ENCODE assay signal across 15 cellular contexts in genomic region chr2:67289921-67290371, GRCh38.
DNase-seq lines count a peak whose midpoint lies in the region; ATAC-seq and TF ChIP-seq lines count a peak whose summit lies in the region.
"Had no signal": no experiment of that assay in that cellular context is flagged by ENCODE, and none has a peak within 500 bp of the region (broad histone marks: within the 10 kb centered on the region; RNA-seq: fewer than 3 reads in every experiment).

No MANE protein-coding gene starts in this region.

- H3K4me3 ChIP-seq in SK-N-SH (ENCODE audit: low read depth in 2 of 2, low read length in 1 of 2), result no peak overlapping the region
- no peak overlapping the region for H3K4me3 ChIP-seq in fibroblast of pulmonary artery (replicated peaks; ENCODE audit: low read depth, low read length)
- H3K4me3 ChIP-seq: skin epidermis had no signal

- WGBS in SK-N-SH (ENCODE audit: low lambda C conversion rate), result 7% methylated on average over 1 of the region's 1 CpG

- no peaks in the 10 kb centered on the region for H3K9me3 ChIP-seq in SK-N-SH

- peak; percentile 88 for DNase-seq in HFFc6
- DNase-seq in SK-N-SH, result no peak
- DNase-seq in fibroblast of pulmonary artery (ENCODE audit: low read depth), result peak; percentile 76
- no peak for DNase-seq in type B pancreatic cell (ENCODE audit: extremely low spot score, unreplicated experiment)
- no peak for DNase-seq in GM13977 (ENCODE audit: low spot score)
- no peak for DNase-seq in OCI-M2 (lab: John Stamatoyannopoulos, UW; ENCODE audit: unreplicated experiment)
- DNase-seq: activated B cell treated with CpG ODN at 0.5 μM for 24 hours; activated naive CD8-positive, alpha-beta T cell treated with anti-CD3 and anti-CD28 coated beads, Interleukin-2, amount 10 ng/mL, durations not matched to agents 7 days and 5 days; glutamatergic neuron; naive thymus-derived CD8-positive, alpha-beta T cell; NK-92 treated with Interleukin-12 subunit alpha and Interleukin-12 subunit beta, amount 100 ng/mL, for 24 hours; substantia nigra had no signal

- TF ChIP-seq CTCF in HFFc6 (IDR thresholded peaks at IDR 0.05), result no peak
- TF ChIP-seq CTCF in SK-N-SH (IDR thresholded peaks at IDR 0.05), result no peak
- no peak for TF ChIP-seq CTCF in fibroblast of pulmonary artery (IDR thresholded peaks at IDR 0.05; ENCODE audit: low read length, missing control alignments)
- no peak for TF ChIP-seq CTCF in type B pancreatic cell (conservative IDR thresholded peaks at IDR 0.05)
- TF ChIP-seq CTCF in GM13977 (IDR thresholded peaks at IDR 0.05; ENCODE audit: extremely low read depth, insufficient read depth, missing control alignments), result no peak

- H2AFZ ChIP-seq in SK-N-SH (ENCODE audit: low read depth), result no peak overlapping the region

- peak overlapping the region in 1 of 2 experiments; percentile 92; a peak in 2 of 4 replicates for H3K27ac ChIP-seq in SK-N-SH (ENCODE audit: low read depth in 2 of 2, low read length in 1 of 2)
- H3K27ac ChIP-seq: skin epidermis had no signal

- no peaks in the 10 kb centered on the region for H3K9me2 ChIP-seq in SK-N-SH

- H3K9ac ChIP-seq in SK-N-SH, result peak overlapping the region; percentile 40; the same call in 1 of the 2 replicates

- H3K4me1 Mint-ChIP-seq in HFFc6 (ENCODE audit: low read depth), result peaks cover 57% of the 10 kb centered on the region
- peaks cover 5% of the 10 kb centered on the region for H3K4me1 Mint-ChIP-seq in type B pancreatic cell (ENCODE audit: unreplicated experiment)
- H3K4me1 Mint-ChIP-seq: activated B cell treated with CpG ODN at 0.5 μM for 24 hours; activated naive CD8-positive, alpha-beta T cell treated with anti-CD3 and anti-CD28 coated beads, Interleukin-2, amount 10 ng/mL, durations not matched to agents 7 days and 5 days; naive thymus-derived CD8-positive, alpha-beta T cell had no signal

- in situ Hi-C loops in GM13977 (cut with MboI; ENCODE audit: low pct_unique_long_range_greater_than_20kb, low sequenced_read_pairs, unreplicated experiment), result no loop called here

- no peaks in the 10 kb centered on the region for H3K9me3 Mint-ChIP-seq in HFFc6
- peaks cover 4% of the 10 kb centered on the region for H3K9me3 Mint-ChIP-seq in type B pancreatic cell
- H3K9me3 Mint-ChIP-seq: activated B cell treated with CpG ODN at 0.5 μM for 24 hours; activated naive CD8-positive, alpha-beta T cell treated with anti-CD3 and anti-CD28 coated beads, Interleukin-2, amount 10 ng/mL, durations not matched to agents 7 days and 5 days; dendritic cell treated with granulocyte-macrophage colony-stimulating factor and Interleukin-4, amounts not matched to agents 40 ng/mL and 50 ng/mL, for 4 days; naive thymus-derived CD8-positive, alpha-beta T cell had no signal

- H3K4me2 ChIP-seq in SK-N-SH, result peak overlapping the region; percentile 27; the same call in 1 of the 2 replicates

- H3K27me3 Mint-ChIP-seq in HFFc6 (ENCODE audit: insufficient read depth), result peaks cover 3% of the 10 kb centered on the region
- no peaks in the 10 kb centered on the region for H3K27me3 Mint-ChIP-seq in type B pancreatic cell
- H3K27me3 Mint-ChIP-seq: dendritic cell treated with granulocyte-macrophage colony-stimulating factor and Interleukin-4, amounts not matched to agents 40 ng/mL and 50 ng/mL, for 4 days had no signal

- no peaks in the 10 kb centered on the region for H3K79me2 ChIP-seq in SK-N-SH (ENCODE audit: insufficient read depth)

- H3K4me3 Mint-ChIP-seq in HFFc6 (peak overlapping the region; percentile 56), type B pancreatic cell (no peak overlapping the region)
- H3K4me3 Mint-ChIP-seq: activated B cell treated with CpG ODN at 0.5 μM for 24 hours; activated naive CD8-positive, alpha-beta T cell treated with anti-CD3 and anti-CD28 coated beads, Interleukin-2, amount 10 ng/mL, durations not matched to agents 7 days and 5 days; dendritic cell treated with granulocyte-macrophage colony-stimulating factor and Interleukin-4, amounts not matched to agents 40 ng/mL and 50 ng/mL, for 4 days; naive thymus-derived CD8-positive, alpha-beta T cell had no signal

- no peaks in the 10 kb centered on the region for H4K20me1 ChIP-seq in SK-N-SH (ENCODE audit: insufficient read depth)

- no peak for ATAC-seq in HG03342 (IDR thresholded peaks at IDR 0.05; ENCODE audit: unreplicated experiment)
- ATAC-seq: naive thymus-derived CD8-positive, alpha-beta T cell had no signal

- CTCF ChIA-PET in SK-N-SH (lab: Yijun Ruan, JAX), result no interaction called here

- no peak for TF ChIP-seq RAD21 in SK-N-SH (IDR thresholded peaks at IDR 0.05; ENCODE audit: low read length)

- H3K36me3 ChIP-seq in SK-N-SH (replicated peaks in 1 of 2; ENCODE audit: control insufficient read depth in 1 of 2, insufficient read depth in 2 of 2, low read length in 1 of 2), result no peaks in the 10 kb centered on the region

- H3K36me3 Mint-ChIP-seq in HFFc6 (ENCODE audit: low read depth) (peaks cover 5% of the 10 kb centered on the region), type B pancreatic cell (no peaks in the 10 kb centered on the region)
- H3K36me3 Mint-ChIP-seq: activated naive CD8-positive, alpha-beta T cell treated with anti-CD3 and anti-CD28 coated beads, Interleukin-2, amount 10 ng/mL, durations not matched to agents 7 days and 5 days; naive thymus-derived CD8-positive, alpha-beta T cell had no signal

- peaks cover 34% of the 10 kb centered on the region for H3F3A ChIP-seq in SK-N-SH (replicated peaks; ENCODE audit: insufficient read depth)

- peaks cover 0 to 8% of the 10 kb centered on the region in 2 experiments; a peak in 1 of 4 replicates for H3K4me1 ChIP-seq in SK-N-SH (ENCODE audit: control insufficient read depth in 1 of 2, insufficient read depth in 2 of 2, low read depth in 1 of 2, low read length in 1 of 2)

- POLR2A ChIA-PET in SK-N-SH (lab: Yijun Ruan, JAX), result no interaction called here

- peak overlapping the region; percentile 90 for H3K27ac Mint-ChIP-seq in HFFc6
- H3K27ac Mint-ChIP-seq in type B pancreatic cell, result peak overlapping the region; percentile 91
- H3K27ac Mint-ChIP-seq: activated B cell treated with CpG ODN at 0.5 μM for 24 hours; activated naive CD8-positive, alpha-beta T cell treated with anti-CD3 and anti-CD28 coated beads, Interleukin-2, amount 10 ng/mL, durations not matched to agents 7 days and 5 days; dendritic cell treated with granulocyte-macrophage colony-stimulating factor and Interleukin-4, amounts not matched to agents 40 ng/mL and 50 ng/mL, for 4 days; naive thymus-derived CD8-positive, alpha-beta T cell had no signal

- TF ChIP-seq EP300 in SK-N-SH (IDR thresholded peaks at IDR 0.05; ENCODE audit: borderline replicate concordance in 1 of 2, low read depth in 1 of 2, low read length in 1 of 2), result 0 out of 4 replicates have a peak, but pooled peaks of 1 of the 2 experiments have one; percentile 28

- no peaks in the 10 kb centered on the region for H3K27me3 ChIP-seq in SK-N-SH (ENCODE audit: insufficient read depth)

TF ChIP-seq in SK-N-SH, 30 proteins besides CTCF, POLR2A, EP300 and RAD21:
- TF ChIP-seq FOSL2 (IDR thresholded peaks at IDR 0.05; ENCODE audit: borderline replicate concordance, low read depth) (0 out of 2 replicates have a peak, but pooled peaks have one; percentile 2), GABPA (IDR thresholded peaks at IDR 0.05; ENCODE audit: low read depth) (no peak), USF1 (IDR thresholded peaks at IDR 0.05; ENCODE audit: borderline replicate concordance, low read depth) (no peak), NFIC (IDR thresholded peaks at IDR 0.05; ENCODE audit: borderline replicate concordance) (no peak)
TF ChIP-seq in SK-N-SH: peak in this region for 1.

Comparison
In these comparisons a context has a peak if more than half of its experiments do, and no peak if none do; other contexts are left out.
1. DNase-seq: peak in HFFc6 (single experiment) and fibroblast of pulmonary artery (single experiment); none in SK-N-SH (single experiment), type B pancreatic cell (single experiment), GM13977 (single experiment) and OCI-M2 (single experiment).